1 cellular context compared by ENCODE assay signal in genomic region chr15:101446527-101447167, GRCh38.
TF ChIP-seq lines count a peak whose summit lies in the region.

No MANE protein-coding gene starts in this region.

TF ChIP-seq in liver, 16 proteins besides CTCF, POLR2A, EP300 and RAD21 (continued from another document):
- TF ChIP-seq, protein P1, sequence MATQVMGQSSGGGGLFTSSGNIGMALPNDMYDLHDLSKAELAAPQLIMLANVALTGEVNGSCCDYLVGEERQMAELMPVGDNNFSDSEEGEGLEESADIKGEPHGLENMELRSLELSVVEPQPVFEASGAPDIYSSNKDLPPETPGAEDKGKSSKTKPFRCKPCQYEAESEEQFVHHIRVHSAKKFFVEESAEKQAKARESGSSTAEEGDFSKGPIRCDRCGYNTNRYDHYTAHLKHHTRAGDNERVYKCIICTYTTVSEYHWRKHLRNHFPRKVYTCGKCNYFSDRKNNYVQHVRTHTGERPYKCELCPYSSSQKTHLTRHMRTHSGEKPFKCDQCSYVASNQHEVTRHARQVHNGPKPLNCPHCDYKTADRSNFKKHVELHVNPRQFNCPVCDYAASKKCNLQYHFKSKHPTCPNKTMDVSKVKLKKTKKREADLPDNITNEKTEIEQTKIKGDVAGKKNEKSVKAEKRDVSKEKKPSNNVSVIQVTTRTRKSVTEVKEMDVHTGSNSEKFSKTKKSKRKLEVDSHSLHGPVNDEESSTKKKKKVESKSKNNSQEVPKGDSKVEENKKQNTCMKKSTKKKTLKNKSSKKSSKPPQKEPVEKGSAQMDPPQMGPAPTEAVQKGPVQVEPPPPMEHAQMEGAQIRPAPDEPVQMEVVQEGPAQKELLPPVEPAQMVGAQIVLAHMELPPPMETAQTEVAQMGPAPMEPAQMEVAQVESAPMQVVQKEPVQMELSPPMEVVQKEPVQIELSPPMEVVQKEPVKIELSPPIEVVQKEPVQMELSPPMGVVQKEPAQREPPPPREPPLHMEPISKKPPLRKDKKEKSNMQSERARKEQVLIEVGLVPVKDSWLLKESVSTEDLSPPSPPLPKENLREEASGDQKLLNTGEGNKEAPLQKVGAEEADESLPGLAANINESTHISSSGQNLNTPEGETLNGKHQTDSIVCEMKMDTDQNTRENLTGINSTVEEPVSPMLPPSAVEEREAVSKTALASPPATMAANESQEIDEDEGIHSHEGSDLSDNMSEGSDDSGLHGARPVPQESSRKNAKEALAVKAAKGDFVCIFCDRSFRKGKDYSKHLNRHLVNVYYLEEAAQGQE (IDR thresholded peaks at IDR 0.05), result peak; percentile 68
- TF ChIP-seq NR2F2 (IDR thresholded peaks at IDR 0.05) (no peak), FOXA2 (IDR thresholded peaks at IDR 0.05) (no peak), YY1 (IDR thresholded peaks at IDR 0.05) (no peak), HNF4G (IDR thresholded peaks at IDR 0.05) (peak; percentile 9), MAX (IDR thresholded peaks at IDR 0.05) (peak; percentile 6), TAF1 (conservative IDR thresholded peaks at IDR 0.05) (no peak), GABPA (IDR thresholded peaks at IDR 0.05 in 1 of 2, conservative IDR thresholded peaks at IDR 0.05 in 1 of 2) (no peak), JUND (IDR thresholded peaks at IDR 0.05) (peak; percentile 88 to 93), HNF4A (conservative IDR thresholded peaks at IDR 0.05) (peak; percentile 78 to 85), FOXA1 (IDR thresholded peaks at IDR 0.05) (peak; percentile 16), EGR1 (IDR thresholded peaks at IDR 0.05; ENCODE audit: low read depth in 2 of 2) (peak in 1 of 2 donors; percentile 63), RXRA (IDR thresholded peaks at IDR 0.05) (peak; percentile 81 to 88), SP1 (IDR thresholded peaks at IDR 0.05) (peak; percentile 72)
